Comparison of ENCODE assay signal across 14 cellular contexts in the genomic region with DNA sequence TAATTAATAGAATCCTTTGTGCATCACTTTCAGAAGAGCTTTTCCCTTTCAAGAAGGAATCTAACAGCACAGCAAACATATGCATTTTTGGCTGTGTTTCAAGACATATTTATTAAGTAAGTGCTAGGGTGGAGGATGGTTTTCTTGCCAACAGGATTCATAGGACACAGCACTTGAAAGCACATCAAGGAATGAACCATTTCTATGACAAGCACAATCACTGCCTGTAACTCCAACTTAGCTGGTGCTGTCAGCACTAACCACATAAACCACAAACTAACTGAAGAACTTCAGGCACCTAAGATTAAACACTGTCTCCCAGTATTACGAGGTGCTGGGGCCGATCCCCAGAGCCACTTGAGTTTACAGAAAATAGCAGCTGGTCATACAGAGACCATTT. TPM values are rescaled to one million over a fixed set of nuclear protein-coding genes. Genes with fewer than 3 reads are reported as not detected.
DNase-seq lines count a peak whose midpoint lies in the region; ATAC-seq, FAIRE-seq and TF ChIP-seq lines count a peak whose summit lies in the region.
"Had no signal": no experiment of that assay in that cellular context is flagged by ENCODE, and none has a peak within 500 bp of the region (broad histone marks: within the 10 kb centered on the region; RNA-seq: fewer than 3 reads in every experiment).

No MANE protein-coding gene starts in this region.

- no peaks in the 10 kb centered on the region for H3F3A ChIP-seq in neural progenitor cell (ENCODE audit: low read depth)

- no peak overlapping the region for H2AFZ ChIP-seq in keratinocyte (ENCODE audit: control insufficient read depth, low read length)
- H2AFZ ChIP-seq in neural progenitor cell (replicated peaks) = no peak overlapping the region

- H3K4me1 ChIP-seq in adipocyte (ENCODE audit: control insufficient read depth, insufficient read depth, low read length) (peaks cover 19% of the 10 kb centered on the region), keratinocyte (ENCODE audit: control insufficient read depth, extremely low read depth, insufficient read depth, low read length) (peaks cover 23% of the 10 kb centered on the region), neural progenitor cell (peaks cover 3% of the 10 kb centered on the region)
- H3K4me1 ChIP-seq: uterus had no signal

- FAIRE-seq in keratinocyte (lab: Jason Lieb, UNC) = peak; percentile 92

- ATAC-seq in left colon (no peak), HG03521 (IDR thresholded peaks at IDR 0.05; ENCODE audit: unreplicated experiment) (no peak)

- H3K4me1 Mint-ChIP-seq in neural progenitor cell = peaks cover 10% of the 10 kb centered on the region

- TF ChIP-seq CTCF in keratinocyte (optimal IDR thresholded peaks at IDR 0.05 in 1 of 3, IDR thresholded peaks at IDR 0.05 in 1 of 3, conservative IDR thresholded peaks at IDR 0.05 in 1 of 3; ENCODE audit: extremely low read depth in 1 of 3, insufficient read depth in 2 of 3, low read length in 3 of 3) = no peak
- TF ChIP-seq CTCF in neural progenitor cell (IDR thresholded peaks at IDR 0.05) = no peak

- intact Hi-C loops in left colon (cut with DNase I, micrococcal nuclease) = no loop called here

- dilution Hi-C loops in keratinocyte (cut with MboI; ENCODE audit: extremely low pct_ligation_motif_present, low sequenced_read_pairs) = no loop called here

- no peaks in the 10 kb centered on the region for H3K9me1 ChIP-seq in keratinocyte (ENCODE audit: control insufficient read depth, extremely low read depth, insufficient read depth, low read length)

- H3K4me2 ChIP-seq in keratinocyte (ENCODE audit: control insufficient read depth, extremely low read depth, insufficient read depth, low read depth, low read length) = peak overlapping the region; percentile 65
- H3K4me2 ChIP-seq in neural progenitor cell = no peak overlapping the region

- H3K9me3 ChIP-seq in adipocyte (ENCODE audit: control insufficient read depth, low read length) = no peaks in the 10 kb centered on the region
- no peaks in the 10 kb centered on the region for H3K9me3 ChIP-seq in keratinocyte (ENCODE audit: control insufficient read depth, low read depth, low read length)
- no peaks in the 10 kb centered on the region for H3K9me3 ChIP-seq in neural progenitor cell (ENCODE audit: low read depth)
- H3K9me3 ChIP-seq: SJSA1, uterus had no signal

- no peaks in the 10 kb centered on the region for H3K9me3 Mint-ChIP-seq in neural progenitor cell
- H3K9me3 Mint-ChIP-seq: activated T-cell treated with anti-CD3 and anti-CD28 coated beads, Interleukin-2, amount 50 U/mL, for 24 hours had no signal

- H3K27ac Mint-ChIP-seq in neural progenitor cell = no peak overlapping the region
- H3K27ac Mint-ChIP-seq: activated T-cell treated with anti-CD3 and anti-CD28 coated beads, Interleukin-2, amount 50 U/mL, for 24 hours had no signal

- no peak overlapping the region for H3K4me3 ChIP-seq in adipocyte (ENCODE audit: low read length)
- no peak overlapping the region for H3K4me3 ChIP-seq in keratinocyte (ENCODE audit: control insufficient read depth in 2 of 3, extremely low read depth in 1 of 3, insufficient read depth in 2 of 3, low read depth in 1 of 3, low read length in 3 of 3)
- H3K4me3 ChIP-seq in neural progenitor cell = no peak overlapping the region
- H3K4me3 ChIP-seq: SJSA1, uterus had no signal

- H3K27ac ChIP-seq in keratinocyte (ENCODE audit: control insufficient read depth, insufficient read depth, low read length) (peak overlapping the region; percentile 65), neural progenitor cell (no peak overlapping the region)
- H3K27ac ChIP-seq: SJSA1, uterus had no signal

- H4K20me1 ChIP-seq in keratinocyte (ENCODE audit: control insufficient read depth, extremely low read depth, insufficient read depth, low read length) (no peaks in the 10 kb centered on the region), neural progenitor cell (ENCODE audit: low read depth) (no peaks in the 10 kb centered on the region)

- no peak overlapping the region for H3K9ac ChIP-seq in adipocyte (ENCODE audit: low read length)
- H3K9ac ChIP-seq in keratinocyte (ENCODE audit: control insufficient read depth, extremely low read depth, insufficient read depth, low read length) = no peak overlapping the region
- no peak overlapping the region for H3K9ac ChIP-seq in neural progenitor cell

- H3K36me3 ChIP-seq in adipocyte (ENCODE audit: control insufficient read depth, insufficient read depth, low read length, severe bottlenecking) (no peaks in the 10 kb centered on the region), keratinocyte (ENCODE audit: control insufficient read depth in 2 of 2, extremely low read depth in 1 of 2, insufficient read depth in 2 of 2, low read length in 2 of 2) (no peaks in the 10 kb centered on the region), neural progenitor cell (no peaks in the 10 kb centered on the region)
- H3K36me3 ChIP-seq: SJSA1, uterus had no signal

- H3K79me2 ChIP-seq in keratinocyte (ENCODE audit: control insufficient read depth, insufficient read depth, low read length) = no peaks in the 10 kb centered on the region
- H3K79me2 ChIP-seq in neural progenitor cell (ENCODE audit: low read depth) = no peaks in the 10 kb centered on the region

- peak; percentile 25 for DNase-seq in AG08396 (ENCODE audit: low spot score)
- peak; percentile 92 for DNase-seq in LHCN-M2 (ENCODE audit: low read depth)
- peak; percentile 28 for DNase-seq in adipocyte (ENCODE audit: low read depth)
- DNase-seq in keratinocyte (ENCODE audit: low read depth, low spot score) = no peak
- no peak for DNase-seq in stimulated activated CD4-positive, alpha-beta T cell treated with anti-CD3 and anti-CD28 coated beads, Interleukin-4, amount 100 ng/mL, for 24 hours
- no peak for DNase-seq in left colon
- DNase-seq in neural progenitor cell (ENCODE audit: low spot score) = no peak
- DNase-seq: activated T-cell treated with anti-CD3 and anti-CD28 coated beads, Interleukin-2, amount 50 U/mL, for 24 hours; COR-L47; Kasumi-1; stimulated activated CD4-positive, alpha-beta T cell treated with anti-CD3 and anti-CD28 coated beads, Interleukin-4, amount 100 ng/mL, for 1 hour; uterus had no signal

- H3K36me3 Mint-ChIP-seq in neural progenitor cell = no peaks in the 10 kb centered on the region

- H3K27me3 ChIP-seq in adipocyte (replicated peaks; ENCODE audit: control insufficient read depth, insufficient read depth, low read length) (no peaks in the 10 kb centered on the region), keratinocyte (ENCODE audit: control insufficient read depth, extremely low read depth, insufficient read depth, low read length) (no peaks in the 10 kb centered on the region), neural progenitor cell (no peaks in the 10 kb centered on the region)
- H3K27me3 ChIP-seq: SJSA1, uterus had no signal

- H3K4me3 Mint-ChIP-seq in neural progenitor cell = no peak overlapping the region
- H3K4me3 Mint-ChIP-seq: activated T-cell treated with anti-CD3 and anti-CD28 coated beads, Interleukin-2, amount 50 U/mL, for 24 hours had no signal

- peaks cover 6% of the 10 kb centered on the region for H3K27me3 Mint-ChIP-seq in neural progenitor cell (ENCODE audit: insufficient read depth, low read depth)

RNA-seq across cellular contexts. Expression of gene SPRED1, which starts 35.5 kb away (rescaled TPM):
- total RNA-seq in LHCN-M2 (2014; rRNA removed) (46.1 and 48.4 TPM in 2 replicates), left colon (10 to 100 TPM; 24.5 to 32.4 TPM), neural progenitor cell (ENCODE audit: low replicate concordance) (32.3 and 49.3 TPM in 2 replicates)
- polyA plus RNA-seq in LHCN-M2 (2012) = 7.1 TPM
- 5.7 to 11.6 TPM (median 11.5 TPM) in 3 replicates for polyA plus RNA-seq in keratinocyte
- 3.9 TPM for polyA plus RNA-seq in keratinocyte (2011; ENCODE audit: low read depth)
- 6.3 and 9.9 TPM in 2 replicates for polyA plus RNA-seq in keratinocyte (2011; cell fraction: cytosol; rRNA removed)
- polyA plus RNA-seq in keratinocyte (2011; cell fraction: nucleus; rRNA removed) = 10.1 and 13.1 TPM in 2 replicates
- 3.9 and 16.6 TPM in 2 replicates for polyA plus RNA-seq in keratinocyte (2012; ENCODE audit: low replicate concordance)
- 5.0 to 22.3 TPM (median 9.9 TPM) in 3 replicates for polyA minus RNA-seq in keratinocyte
- polyA minus RNA-seq in keratinocyte (2011; cell fraction: cytosol; rRNA and poly(A)+ RNA removed) = 17.5 TPM
- polyA minus RNA-seq in keratinocyte (2011; cell fraction: nucleus; rRNA and poly(A)+ RNA removed) = 22.7 and 46.3 TPM in 2 replicates

Comparison
In these comparisons a context has a peak if more than half of its experiments do, and no peak if none do; other contexts are left out.
1. DNase-seq: peak in AG08396 (single experiment), LHCN-M2 (single experiment) and adipocyte (single experiment); none in keratinocyte (single experiment), stimulated activated CD4-positive, alpha-beta T cell treated with anti-CD3 and anti-CD28 coated beads, Interleukin-4, amount 100 ng/mL, for 24 hours (single experiment), left colon (0 of 2) and neural progenitor cell (single experiment).